Comparison of ENCODE assay signal across 27 cellular contexts in genomic region chrX:56211701-56212100, GRCh38.
"Had no signal": no experiment of that assay in that cellular context is flagged by ENCODE, and none has a peak within 500 bp of the region (broad histone marks: within the 10 kb centered on the region; RNA-seq: fewer than 3 reads in every experiment).

No MANE protein-coding gene starts in this region.

- ATAC-seq: effector memory CD8-positive, alpha-beta T cell; esophagus mucosa; foreskin keratinocyte; gastrocnemius medialis; gastroesophageal sphincter; heart left ventricle; heart right ventricle had no signal

- FAIRE-seq: colon, endometrium, frontal cortex had no signal

- H3K9me3 ChIP-seq: colonic mucosa, esophagus squamous epithelium, gastrocnemius medialis, gastroesophageal sphincter had no signal

- H3K4me3 Mint-ChIP-seq: dendritic cell treated with granulocyte-macrophage colony-stimulating factor and Interleukin-4, amounts not matched to agents 40 ng/mL and 50 ng/mL, for 4 days; effector memory CD8-positive, alpha-beta T cell; endodermal cell had no signal

- DNase-seq: colonic mucosa; cortex of kidney; dermis blood vessel endothelial cell; effector CD4-positive, alpha-beta T cell; effector CD8-positive, alpha-beta T cell; effector memory CD4-positive, alpha-beta T cell; effector memory CD8-positive, alpha-beta T cell; endodermal cell; erythroblast; esophagus squamous epithelium; foreskin fibroblast; foreskin keratinocyte; foreskin melanocyte; gastrocnemius medialis; glutamatergic neuron; head of caudate nucleus; heart left ventricle; heart right ventricle had no signal

- H3K4me1 ChIP-seq: colonic mucosa, esophagus muscularis mucosa, esophagus squamous epithelium, foreskin keratinocyte, gastrocnemius medialis, gastroesophageal sphincter, heart left ventricle, heart right ventricle had no signal

- H3K27ac Mint-ChIP-seq: dendritic cell treated with granulocyte-macrophage colony-stimulating factor and Interleukin-4, amounts not matched to agents 40 ng/mL and 50 ng/mL, for 4 days; effector memory CD8-positive, alpha-beta T cell; endodermal cell had no signal

- H3K27ac ChIP-seq: colonic mucosa, coronary artery, epithelial cell of prostate, esophagus muscularis mucosa, esophagus squamous epithelium, foreskin keratinocyte, gastrocnemius medialis, gastroesophageal sphincter, heart left ventricle, heart right ventricle had no signal

- H3K4me3 ChIP-seq: colonic mucosa, coronary artery, esophagus muscularis mucosa, esophagus squamous epithelium, gastrocnemius medialis, gastroesophageal sphincter, heart left ventricle, heart right ventricle had no signal

- H3K36me3 ChIP-seq: colonic mucosa, esophagus muscularis mucosa, esophagus squamous epithelium, gastrocnemius medialis, gastroesophageal sphincter, heart left ventricle, heart right ventricle had no signal

- H3K9me3 Mint-ChIP-seq: effector memory CD8-positive, alpha-beta T cell had no signal

- H3K27me3 ChIP-seq: colonic mucosa, esophagus muscularis mucosa, esophagus squamous epithelium, foreskin keratinocyte, gastroesophageal sphincter had no signal

- H3K4me1 Mint-ChIP-seq: endodermal cell had no signal

- H3K27me3 Mint-ChIP-seq: dendritic cell treated with granulocyte-macrophage colony-stimulating factor and Interleukin-4, amounts not matched to agents 40 ng/mL and 50 ng/mL, for 4 days; effector memory CD8-positive, alpha-beta T cell had no signal
